8 cellular contexts compared by ENCODE assay signal in the genomic region with DNA sequence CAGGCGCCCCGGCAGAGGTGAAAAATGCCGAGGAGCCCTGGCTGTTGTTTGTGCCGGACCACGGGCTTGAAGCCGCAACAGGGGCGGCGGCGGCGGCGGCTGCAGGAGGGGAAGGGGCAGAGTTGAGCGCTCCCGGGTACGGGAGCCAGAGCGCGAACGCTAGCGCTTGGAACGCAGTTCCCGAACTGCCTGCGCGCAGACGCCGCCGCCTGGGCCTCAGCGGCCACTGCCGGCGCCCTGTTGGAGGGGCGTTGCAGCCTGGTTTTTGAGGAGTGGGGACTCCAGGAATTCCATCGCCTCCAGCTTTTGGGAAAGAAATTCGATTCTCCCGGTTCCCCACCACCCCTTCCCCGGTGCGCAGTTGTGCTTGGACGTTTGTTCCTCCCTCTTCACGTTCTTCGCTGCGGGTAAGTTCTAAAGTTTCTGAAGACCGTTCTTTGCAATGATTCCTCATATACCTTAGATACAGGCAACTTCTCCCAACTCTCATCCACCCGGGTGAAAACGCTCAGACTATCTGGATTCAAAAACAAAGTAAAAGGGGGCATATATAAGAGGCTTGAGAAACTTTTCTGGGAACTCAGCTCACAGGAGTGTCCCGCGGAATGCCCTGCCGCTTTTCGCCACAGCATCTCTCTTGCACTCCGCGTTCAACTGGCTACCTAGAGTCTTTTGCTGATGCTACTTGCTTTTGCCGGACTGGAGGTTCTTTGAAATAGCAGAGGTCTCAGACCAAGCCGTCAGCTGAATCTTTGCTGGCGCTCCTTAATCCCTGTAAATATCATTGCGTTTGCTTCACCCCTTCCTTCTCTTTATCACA. TPM values are rescaled to one million over a fixed set of nuclear protein-coding genes. Genes with fewer than 3 reads are reported as not detected.
DNase-seq lines count a peak whose midpoint lies in the region; ATAC-seq and TF ChIP-seq lines count a peak whose summit lies in the region.

No MANE protein-coding gene starts in this region.

- peaks cover 0 to 55% (median 0%) of the 10 kb centered on the region in 7 donors for H3K27me3 ChIP-seq in heart right ventricle

- peaks cover 0 to 1% (median 0%) of the 10 kb centered on the region in 11 donors for H3K9me3 ChIP-seq in heart right ventricle

- peak; percentile 27 for DNase-seq in activated naive CD4-positive, alpha-beta T cell treated with anti-CD3 and anti-CD28 coated beads, Interleukin-2, amount 10 ng/mL, durations not matched to agents 7 days and 5 days
- DNase-seq in activated naive CD4-positive, alpha-beta T cell treated with Interleukin-2 at 50 U/mL for 16 hours: no peak
- DNase-seq in NCI-H1092 (lab: John Stamatoyannopoulos, UW): peak; percentile 46
- DNase-seq in activated naive CD8-positive, alpha-beta T cell treated with anti-CD3 and anti-CD28 coated beads, Interleukin-2, amount 50 U/mL, for 24 hours: peak; percentile 12
- peak; percentile 38 to 70 for DNase-seq in heart right ventricle
- peak; percentile 20 for DNase-seq in occipital lobe (lab: John Stamatoyannopoulos, UW)
- DNase-seq in NOMO-1 treated with DMSO at 0.1 percent for 48 hours (lab: John Stamatoyannopoulos, UW; ENCODE audit: unreplicated experiment): no peak

- H3K36me3 Mint-ChIP-seq in activated naive CD4-positive, alpha-beta T cell treated with anti-CD3 and anti-CD28 coated beads, Interleukin-2, amount 10 ng/mL, durations not matched to agents 7 days and 5 days: no peaks in the 10 kb centered on the region
- H3K36me3 Mint-ChIP-seq in activated naive CD8-positive, alpha-beta T cell treated with anti-CD3 and anti-CD28 coated beads, Interleukin-2, amount 50 U/mL, for 24 hours (ENCODE audit: low read depth): no peaks in the 10 kb centered on the region

- H3K27me3 Mint-ChIP-seq in activated naive CD4-positive, alpha-beta T cell treated with anti-CD3 and anti-CD28 coated beads, Interleukin-2, amount 10 ng/mL, durations not matched to agents 7 days and 5 days: peaks cover 58% of the 10 kb centered on the region
- peaks cover 69% of the 10 kb centered on the region for H3K27me3 Mint-ChIP-seq in activated naive CD8-positive, alpha-beta T cell treated with anti-CD3 and anti-CD28 coated beads, Interleukin-2, amount 50 U/mL, for 24 hours

- H3K27ac ChIP-seq in heart right ventricle: peak overlapping the region; percentile 76 to 97 (median 94)

- peaks cover 36% of the 10 kb centered on the region for H3K4me1 Mint-ChIP-seq in activated naive CD4-positive, alpha-beta T cell treated with anti-CD3 and anti-CD28 coated beads, Interleukin-2, amount 10 ng/mL, durations not matched to agents 7 days and 5 days
- H3K4me1 Mint-ChIP-seq in activated naive CD8-positive, alpha-beta T cell treated with anti-CD3 and anti-CD28 coated beads, Interleukin-2, amount 50 U/mL, for 24 hours: peaks cover 35% of the 10 kb centered on the region

- peak overlapping the region; percentile 83 to 97 (median 92) for H3K4me3 ChIP-seq in heart right ventricle

- peak in 3 of 9 donors; percentile 21 to 46 (median 40) for TF ChIP-seq CTCF in heart right ventricle (IDR thresholded peaks at IDR 0.05)

- CTCF ChIA-PET in activated naive CD4-positive, alpha-beta T cell treated with anti-CD3 and anti-CD28 coated beads, Interleukin-2, amount 10 ng/mL, durations not matched to agents 7 days and 5 days (lab: Charles Lee): interaction anchor here (1.9 kb wide), 1 partner anchor 11 kb away, joined by 5 read pairs; no protein-coding TSS in a partner anchor

- WGBS in heart right ventricle, 2 donors: 0 to 1% methylated on average over 50 to 51 of the region's 51 CpGs

- peak overlapping the region; percentile 70 for H3K27ac Mint-ChIP-seq in activated naive CD4-positive, alpha-beta T cell treated with anti-CD3 and anti-CD28 coated beads, Interleukin-2, amount 10 ng/mL, durations not matched to agents 7 days and 5 days
- no peak overlapping the region for H3K27ac Mint-ChIP-seq in activated naive CD8-positive, alpha-beta T cell treated with anti-CD3 and anti-CD28 coated beads, Interleukin-2, amount 50 U/mL, for 24 hours

- peak overlapping the region; percentile 79 for H3K4me3 Mint-ChIP-seq in activated naive CD4-positive, alpha-beta T cell treated with anti-CD3 and anti-CD28 coated beads, Interleukin-2, amount 10 ng/mL, durations not matched to agents 7 days and 5 days
- peak overlapping the region; percentile 80 for H3K4me3 Mint-ChIP-seq in activated naive CD8-positive, alpha-beta T cell treated with anti-CD3 and anti-CD28 coated beads, Interleukin-2, amount 50 U/mL, for 24 hours

- H3K9me3 Mint-ChIP-seq in activated naive CD4-positive, alpha-beta T cell treated with anti-CD3 and anti-CD28 coated beads, Interleukin-2, amount 10 ng/mL, durations not matched to agents 7 days and 5 days: no peaks in the 10 kb centered on the region
- H3K9me3 Mint-ChIP-seq in activated naive CD8-positive, alpha-beta T cell treated with anti-CD3 and anti-CD28 coated beads, Interleukin-2, amount 50 U/mL, for 24 hours: no peaks in the 10 kb centered on the region

- no peak for ATAC-seq in activated naive CD8-positive, alpha-beta T cell treated with anti-CD3 and anti-CD28 coated beads, Interleukin-2, amount 50 U/mL, for 24 hours
- peak; percentile 43 to 79 (median 68) for ATAC-seq in heart right ventricle
- no peak for ATAC-seq in HG02588 (IDR thresholded peaks at IDR 0.05; ENCODE audit: unreplicated experiment)

- intact Hi-C loops in heart right ventricle (cut with DNase I): loop anchor here in 9 of 10 donors (2.0 to 10.0 kb wide), 12 partner anchors 77 to 1289 kb away; no protein-coding TSS in a partner anchor

- peaks cover 0 to 58% (median 36%) of the 10 kb centered on the region in 9 donors for H3K4me1 ChIP-seq in heart right ventricle

- H3K36me3 ChIP-seq in heart right ventricle: peaks cover 0 to 14% (median 0%) of the 10 kb centered on the region in 9 donors

RNA-seq across cellular contexts. Expression of a gene that starts 1.0 kb away (rescaled TPM):
- 10 to 100 TPM in 7 of 10 donors, 1 to 10 TPM in 3; 5.4 to 16.5 (median 11.6) TPM for total RNA-seq in heart right ventricle
- 1 to 10 TPM; 1.7 to 2.2 TPM for polyA plus RNA-seq in heart right ventricle
- 95.3 TPM for total RNA-seq in occipital lobe

Comparison
In these comparisons a context has a peak if more than half of its experiments do, and no peak if none do; other contexts are left out.
1. DNase-seq: peak in activated naive CD4-positive, alpha-beta T cell treated with anti-CD3 and anti-CD28 coated beads, Interleukin-2, amount 10 ng/mL, durations not matched to agents 7 days and 5 days (single experiment), NCI-H1092 (single experiment), activated naive CD8-positive, alpha-beta T cell treated with anti-CD3 and anti-CD28 coated beads, Interleukin-2, amount 50 U/mL, for 24 hours (single experiment), heart right ventricle (2 of 2) and occipital lobe (single experiment); none in activated naive CD4-positive, alpha-beta T cell treated with Interleukin-2 at 50 U/mL for 16 hours (single experiment) and NOMO-1 treated with DMSO at 0.1 percent for 48 hours (single experiment).
2. ATAC-seq: peak in heart right ventricle (8 of 8); none in activated naive CD8-positive, alpha-beta T cell treated with anti-CD3 and anti-CD28 coated beads, Interleukin-2, amount 50 U/mL, for 24 hours (single experiment) and HG02588 (single experiment).